ENCODE assay signal across 8 cellular contexts in genomic region chr11:64238999-64239398, GRCh38. TPM values are rescaled to one million over a fixed set of nuclear protein-coding genes. Genes with fewer than 3 reads are reported as not detected.
DNase-seq lines count a peak whose midpoint lies in the region; ATAC-seq, FAIRE-seq and TF ChIP-seq lines count a peak whose summit lies in the region.
"Had no signal": no experiment of that assay in that cellular context is flagged by ENCODE, and none has a peak within 500 bp of the region (broad histone marks: within the 10 kb centered on the region; RNA-seq: fewer than 3 reads in every experiment).

No MANE protein-coding gene starts in this region.

- peak overlapping the region; percentile 99 for H3K4me3 ChIP-seq in DOHH2 (ENCODE audit: low read length)
- H3K4me3 ChIP-seq in body of pancreas = no peak overlapping the region
- no peak overlapping the region for H3K4me3 ChIP-seq in pancreas

- intact Hi-C loops in body of pancreas (cut with DNase I) = no loop called here
- intact Hi-C loops in pancreas (cut with DNase I) = no loop called here

- TF ChIP-seq POLR2A in body of pancreas (IDR thresholded peaks at IDR 0.05) = peak in 1 of 3 donors; percentile 24

- FAIRE-seq in pancreas (lab: Jason Lieb, UNC) = no peak

- H3K27me3 ChIP-seq in DOHH2 (ENCODE audit: control insufficient read depth, low read length) (no peaks in the 10 kb centered on the region), body of pancreas (no peaks in the 10 kb centered on the region), pancreas (no peaks in the 10 kb centered on the region)

- H4K20me1 ChIP-seq in DOHH2 (ENCODE audit: control insufficient read depth, insufficient read depth, low read depth, low read length) = no peaks in the 10 kb centered on the region; the same call in 1 of the 2 replicates

- 59 to 68% methylated on average over 5 of the region's 5 CpGs for WGBS in body of pancreas, 2 donors
- 55 to 59% methylated on average over 5 of the region's 5 CpGs for WGBS in pancreas, 2 donors

- H3K9me3 ChIP-seq in DOHH2 (ENCODE audit: control insufficient read depth, insufficient read depth, low read length) (no peaks in the 10 kb centered on the region), body of pancreas (no peaks in the 10 kb centered on the region), pancreas (no peaks in the 10 kb centered on the region)

- no peaks in the 10 kb centered on the region for H3K9me2 ChIP-seq in DOHH2 (replicated peaks; ENCODE audit: control insufficient read depth, low read length)

- peaks cover 35% of the 10 kb centered on the region for H3F3A ChIP-seq in DOHH2 (ENCODE audit: control insufficient read depth, insufficient read depth)

- H3K4me2 ChIP-seq in DOHH2 (ENCODE audit: low read length) = peak overlapping the region; percentile 92

- ATAC-seq in body of pancreas (no peak), pancreas (no peak), HG03457 (IDR thresholded peaks at IDR 0.05; ENCODE audit: unreplicated experiment) (no peak), HG03196 (IDR thresholded peaks at IDR 0.05; ENCODE audit: unreplicated experiment) (no peak)

- DNase-seq in NOMO-1 treated with DMSO at 0.1 percent for 48 hours (lab: John Stamatoyannopoulos, UW; ENCODE audit: unreplicated experiment) = peak; percentile 80
- peak in 1 of 4 donors; percentile 44 for DNase-seq in body of pancreas
- peak in 2 of 6 donors; percentile 24 to 38 for DNase-seq in pancreas
- DNase-seq in NCI-H1105 (lab: John Stamatoyannopoulos, UW) = no peak
- DNase-seq: NCI-H446 treated with DMSO at 0.1 percent for 48 hours had no signal

- peaks cover 73% of the 10 kb centered on the region for H3K4me1 ChIP-seq in DOHH2 (ENCODE audit: control insufficient read depth, low read length)
- H3K4me1 ChIP-seq in body of pancreas = peaks cover 74% of the 10 kb centered on the region
- peaks cover 29 to 55% (median 51%) of the 10 kb centered on the region in 3 donors for H3K4me1 ChIP-seq in pancreas

- H3K27ac ChIP-seq in DOHH2 (ENCODE audit: low read depth, low read length) = peak overlapping the region; percentile 97
- H3K27ac ChIP-seq in body of pancreas = peak overlapping the region; percentile 84 to 100 (median 98)
- H3K27ac ChIP-seq in pancreas = peak overlapping the region in 3 of 4 donors; percentile 97 to 100 (median 97)

- TF ChIP-seq CTCF in DOHH2 (IDR thresholded peaks at IDR 0.05; ENCODE audit: low read depth, low read length, poor library complexity, severe bottlenecking) (no peak), body of pancreas (IDR thresholded peaks at IDR 0.05) (no peak), pancreas (IDR thresholded peaks at IDR 0.05) (no peak)

- H3K36me3 ChIP-seq in DOHH2 (ENCODE audit: control insufficient read depth, low read length) (peaks cover 63% of the 10 kb centered on the region), body of pancreas (replicated peaks in 1 of 2; ENCODE audit: insufficient read depth in 1 of 2, low read depth in 2 of 2) (no peaks in the 10 kb centered on the region), pancreas (no peaks in the 10 kb centered on the region)

- H3K79me2 ChIP-seq in DOHH2 (ENCODE audit: control insufficient read depth, low read length) = peaks cover 41% of the 10 kb centered on the region

RNA-seq across cellular contexts. Expression of gene FKBP2, which starts 1.9 kb away (rescaled TPM):
- total RNA-seq in body of pancreas (10 to 100 TPM; 42.0 to 92.6 TPM), pancreas (10 to 100 TPM; 37.8 to 64.1 (median 45.6) TPM)
- polyA plus RNA-seq in pancreas = 100 to 1,000 TPM; 307 to 344 TPM

RNA-seq across cellular contexts. Expression of gene VEGFB, which starts 4.6 kb away (rescaled TPM):
- total RNA-seq in body of pancreas = 100 to 1,000 TPM in 1 of 2 donors, 10 to 100 TPM in 1; 32.4 to 108 TPM
- total RNA-seq in pancreas = 10 to 100 TPM; 54.1 to 87.1 (median 62.2) TPM
- 100 to 1,000 TPM in 1 of 2 donors, 10 to 100 TPM in 1; 61.2 to 115 TPM for polyA plus RNA-seq in pancreas

RNA-seq across cellular contexts. Expression of gene PPP1R14B, which starts 7.7 kb away (rescaled TPM):
- total RNA-seq in body of pancreas = 100 to 1,000 TPM in 1 of 2 donors, 10 to 100 TPM in 1; 87.7 to 112 TPM
- 100 to 1,000 TPM; 106 to 177 (median 119) TPM for total RNA-seq in pancreas
- 100 to 1,000 TPM in 1 of 2 donors, 10 to 100 TPM in 1; 81.6 to 180 TPM for polyA plus RNA-seq in pancreas

RNA-seq across cellular contexts. Expression of gene DNAJC4, which starts 8.7 kb away (rescaled TPM):
- total RNA-seq in body of pancreas = 10 to 100 TPM; 23.6 to 56.7 TPM
- 10 to 100 TPM; 28.1 to 39.1 (median 33.0) TPM for total RNA-seq in pancreas
- polyA plus RNA-seq in pancreas = 100 to 1,000 TPM in 1 of 2 donors, 10 to 100 TPM in 1; 92.9 to 125 TPM

RNA-seq across cellular contexts. Expression of gene PLCB3, which starts 12.3 kb away (rescaled TPM):
- 10 to 100 TPM; 13.8 to 14.5 TPM for total RNA-seq in body of pancreas
- total RNA-seq in pancreas = 10 to 100 TPM in 1 of 6 donors, 1 to 10 TPM in 5; 5.7 to 13.1 (median 6.9) TPM
- polyA plus RNA-seq in pancreas = 10 to 100 TPM in 1 of 2 donors, 1 to 10 TPM in 1; 6.5 to 11.8 TPM
